ENCODE assay signal across 20 cellular contexts in the genomic region with DNA sequence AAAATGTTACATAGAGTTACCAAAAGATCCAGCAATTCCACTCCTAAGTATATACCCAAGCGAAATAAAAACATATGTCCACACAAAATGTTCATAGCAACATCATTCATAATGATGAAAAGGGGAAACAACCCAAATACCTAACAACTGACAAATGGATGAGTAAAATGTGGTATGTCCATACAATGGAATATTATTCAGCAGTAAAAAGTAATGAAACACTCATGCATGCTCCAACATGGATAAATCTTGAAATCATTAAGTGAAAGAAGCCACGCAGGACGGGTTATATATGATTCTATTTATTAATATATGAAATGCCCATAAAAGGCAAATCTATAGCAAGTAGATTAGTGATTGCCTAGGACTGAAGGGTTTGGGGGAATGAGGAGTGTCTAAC. TPM values are rescaled to one million over a fixed set of nuclear protein-coding genes. Genes with fewer than 3 reads are reported as not detected.
DNase-seq lines count a peak whose midpoint lies in the region; ATAC-seq, FAIRE-seq and TF ChIP-seq lines count a peak whose summit lies in the region.
"Had no signal": no experiment of that assay in that cellular context is flagged by ENCODE, and none has a peak within 500 bp of the region (broad histone marks: within the 10 kb centered on the region; RNA-seq: fewer than 3 reads in every experiment).

No MANE protein-coding gene starts in this region.

- H3K4me3 Mint-ChIP-seq in endodermal cell, result no peak overlapping the region
- H3K4me3 Mint-ChIP-seq: CD8-positive, alpha-beta memory T cell; GM23338; H9 had no signal

- H3K27ac Mint-ChIP-seq in endodermal cell, result no peak overlapping the region
- H3K27ac Mint-ChIP-seq: CD8-positive, alpha-beta memory T cell; GM23338; H9 had no signal

- peaks cover 29% of the 10 kb centered on the region for H3K4me1 Mint-ChIP-seq in endodermal cell

- H3K14ac ChIP-seq in trophoblast cell (ENCODE audit: low read length), result no peak overlapping the region

- peaks cover 7% of the 10 kb centered on the region; the same call in 2 of the 3 replicates for H3K9me3 ChIP-seq in A549
- H3K9me3 ChIP-seq in HEK293 (ENCODE audit: control insufficient read depth, insufficient read depth, low read depth, low read length), result no peaks in the 10 kb centered on the region
- no peaks in the 10 kb centered on the region for H3K9me3 ChIP-seq in trophoblast cell (ENCODE audit: insufficient read depth, low read depth, low read length)
- peaks cover 16% of the 10 kb centered on the region for H3K9me3 ChIP-seq in endodermal cell (ENCODE audit: control insufficient read depth, low read length)
- H3K9me3 ChIP-seq: BE2C had no signal

- H3K36me3 ChIP-seq in HEK293 (ENCODE audit: control insufficient read depth in 2 of 2, insufficient read depth in 1 of 2, low read length in 2 of 2) (no peaks in the 10 kb centered on the region), trophoblast cell (ENCODE audit: control insufficient read depth in 1 of 2, insufficient read depth in 2 of 2, low read length in 2 of 2) (peaks cover 0 to 1% of the 10 kb centered on the region in 2 experiments), endodermal cell (ENCODE audit: control insufficient read depth, insufficient read depth, low read length) (no peaks in the 10 kb centered on the region)
- H3K36me3 ChIP-seq: BE2C had no signal

- CTCF ChIA-PET in A549 (lab: Yijun Ruan, JAX) (interaction anchor here (0.6 kb wide), 1 partner anchor 99 kb away, joined by 3 read pairs; no protein-coding TSS in a partner anchor), HEK293 (lab: Yijun Ruan, JAX) (no interaction called here)

- H2AK5ac ChIP-seq in trophoblast cell (ENCODE audit: low read length), result no peak overlapping the region

- DNase-seq in A549 (ENCODE audit: low read depth in 1 of 2, low spot score in 1 of 2) (no peak), caudate nucleus (lab: John Stamatoyannopoulos, UW) (no peak), trophoblast cell (no peak), endodermal cell (no peak), A172 (ENCODE audit: low spot score) (no peak)
- DNase-seq: BE2C; C1 segment of cervical spinal cord; CD4-positive, CD25-positive, alpha-beta regulatory T cell; CD8-positive, alpha-beta memory T cell; COR-L47; H9; IMR-90; Kasumi-1; KBM-7 had no signal

- no peak overlapping the region for H2BK5ac ChIP-seq in trophoblast cell (ENCODE audit: low read depth, low read length, poor library complexity)

- no peak overlapping the region for H3K18ac ChIP-seq in trophoblast cell (ENCODE audit: low read length)

- H3K4ac ChIP-seq in trophoblast cell (ENCODE audit: low read depth, low read length), result no peak overlapping the region

- H3K36me3 Mint-ChIP-seq in endodermal cell (ENCODE audit: low read depth), result peaks cover 19% of the 10 kb centered on the region

- ATAC-seq in A549, result no peak
- ATAC-seq: GM23338 had no signal

- peaks cover 17% of the 10 kb centered on the region for H3K9me3 Mint-ChIP-seq in endodermal cell
- H3K9me3 Mint-ChIP-seq: CD8-positive, alpha-beta memory T cell had no signal

- POLR2A ChIA-PET in A549 (lab: Yijun Ruan, JAX) (no interaction called here), HEK293 (lab: Yijun Ruan, JAX) (no interaction called here)

- no peak for TF ChIP-seq POLR2A in A549 (IDR thresholded peaks at IDR 0.05; ENCODE audit: low read length)

- H2AFZ ChIP-seq in trophoblast cell (ENCODE audit: insufficient read depth, low read length, poor library complexity), result no peak overlapping the region
- H2AFZ ChIP-seq: GM23338 had no signal

- H3K4me3 ChIP-seq in A549 (no peak overlapping the region), HEK293 (ENCODE audit: low read depth, low read length) (no peak overlapping the region), trophoblast cell (ENCODE audit: low read depth, low read length) (no peak overlapping the region), endodermal cell (ENCODE audit: low read length) (no peak overlapping the region)
- H3K4me3 ChIP-seq: GM23338 had no signal

- TF ChIP-seq CTCF in A549 (IDR thresholded peaks at IDR 0.05) (no peak), HEK293 (tag by site-specific recombination; IDR thresholded peaks at IDR 0.05) (no peak), endodermal cell (conservative IDR thresholded peaks at IDR 0.05) (no peak)

- no peak overlapping the region for H3K27ac ChIP-seq in A549
- no peak overlapping the region for H3K27ac ChIP-seq in HEK293 (ENCODE audit: extremely low read depth, low read depth, low read length)
- peak overlapping the region; percentile 9 for H3K27ac ChIP-seq in caudate nucleus (ENCODE audit: low read depth, low read length)
- no peak overlapping the region for H3K27ac ChIP-seq in trophoblast cell (ENCODE audit: low read depth, low read length)
- H3K27ac ChIP-seq in endodermal cell (ENCODE audit: low read depth, low read length), result no peak overlapping the region
- H3K27ac ChIP-seq: HL-60 had no signal

- H2BK120ac ChIP-seq in trophoblast cell (ENCODE audit: insufficient read depth, low read length, poor library complexity), result no peak overlapping the region

- H3K9ac ChIP-seq in trophoblast cell (ENCODE audit: low read length), result no peak overlapping the region
- H3K9ac ChIP-seq in endodermal cell (ENCODE audit: extremely low read depth, low read length, poor library complexity, severe bottlenecking), result no peak overlapping the region

- FAIRE-seq in A549 (lab: Jason Lieb, UNC), result no peak
- FAIRE-seq: D721Med, G401.6, GM12891 had no signal

- H4K8ac ChIP-seq in trophoblast cell (ENCODE audit: low read depth, low read length), result no peak overlapping the region

- no peak for TF ChIP-seq EP300 in A549 (IDR thresholded peaks at IDR 0.05)

- no peak overlapping the region for H4K12ac ChIP-seq in trophoblast cell (ENCODE audit: low read depth, low read length)

- no peak overlapping the region for H3K4me2 ChIP-seq in A549
- H3K4me2 ChIP-seq in trophoblast cell (ENCODE audit: low read length), result no peak overlapping the region
- H3K4me2 ChIP-seq: GM23338 had no signal

- H3K27me3 ChIP-seq in trophoblast cell (ENCODE audit: insufficient read depth, low read length) (no peaks in the 10 kb centered on the region), endodermal cell (ENCODE audit: control insufficient read depth, insufficient read depth, low read length, poor library complexity, severe bottlenecking) (no peaks in the 10 kb centered on the region)
- H3K27me3 ChIP-seq: BE2C had no signal

- no peak overlapping the region for H4K91ac ChIP-seq in trophoblast cell (ENCODE audit: low read depth, low read length)

- H2BK12ac ChIP-seq in trophoblast cell (ENCODE audit: low read length), result no peak overlapping the region

- peaks cover 2% of the 10 kb centered on the region for H3K79me2 ChIP-seq in trophoblast cell (ENCODE audit: control insufficient read depth, insufficient read depth, low read length, poor library complexity)

- no peaks in the 10 kb centered on the region for H3K79me1 ChIP-seq in trophoblast cell (ENCODE audit: low read length)

- H3K27me3 Mint-ChIP-seq in endodermal cell (ENCODE audit: insufficient read depth), result no peaks in the 10 kb centered on the region
- H3K27me3 Mint-ChIP-seq: CD4-positive, CD25-positive, alpha-beta regulatory T cell; CD8-positive, alpha-beta memory T cell had no signal

- TF ChIP-seq RAD21 in A549 (conservative IDR thresholded peaks at IDR 0.05 in 1 of 2, IDR thresholded peaks at IDR 0.05 in 1 of 2), result no peak

- H3K23ac ChIP-seq in trophoblast cell (ENCODE audit: low read length), result no peak overlapping the region

- H3K4me1 ChIP-seq in A549 (peaks cover 64% of the 10 kb centered on the region), HEK293 (ENCODE audit: control insufficient read depth, insufficient read depth, low read length) (peaks cover 6% of the 10 kb centered on the region), trophoblast cell (ENCODE audit: control insufficient read depth in 1 of 2, insufficient read depth in 2 of 2, low read length in 2 of 2) (peaks cover 2 to 12% of the 10 kb centered on the region in 2 experiments), endodermal cell (ENCODE audit: control insufficient read depth, insufficient read depth, low read length) (no peaks in the 10 kb centered on the region)
- H3K4me1 ChIP-seq: BE2C had no signal

- WGBS in A549 (ENCODE audit: missing lambda C conversion rate), result 91% methylated on average over 3 of the region's 3 CpGs
- WGBS in trophoblast cell (ENCODE audit: extremely low coverage, insufficient coverage, insufficient read length), result no CpG with 5 or more reads among the region's 3 CpGs
- 94% methylated on average over 1 of the region's 3 CpGs; no CpG with 5 or more reads in 1 of the 2 experiments for WGBS in endodermal cell (ENCODE audit: insufficient coverage in 1 of 2, insufficient read length in 1 of 2), 2 experiments

TF ChIP-seq in A549, 52 proteins besides CTCF, POLR2A, EP300 and RAD21:
- TF ChIP-seq EHMT2 (IDR thresholded peaks at IDR 0.05; ENCODE audit: low read depth) (no peak), FOSB (CRISPR knock-in tag; IDR thresholded peaks at IDR 0.05) (0 out of 2 replicates have a peak, but pooled peaks have one; percentile 47), HOXA7 (CRISPR knock-in tag; IDR thresholded peaks at IDR 0.05) (0 out of 2 replicates have a peak, but pooled peaks have one; percentile 49)

TF ChIP-seq in HEK293, 187 proteins besides CTCF, POLR2A, EP300 and RAD21 (continues in another document):
- no peak for TF ChIP-seq ZNF560 (tag by site-specific recombination; IDR thresholded peaks at IDR 0.05; ENCODE audit: borderline replicate concordance)
- TF ChIP-seq SCRT1 (tag by site-specific recombination; IDR thresholded peaks at IDR 0.05; ENCODE audit: borderline replicate concordance), result no peak
- TF ChIP-seq ZNF140 (tag by site-specific recombination; IDR thresholded peaks at IDR 0.05), result peak; percentile 69; the same call in 1 of the 2 replicates
- TF ChIP-seq GFI1B (tag by site-specific recombination; IDR thresholded peaks at IDR 0.05), result no peak
- peak; percentile 94 for TF ChIP-seq ZNF146 (tag by site-specific recombination; IDR thresholded peaks at IDR 0.05)
- no peak for TF ChIP-seq ZBTB20 (tag by site-specific recombination; IDR thresholded peaks at IDR 0.05)
- no peak for TF ChIP-seq ZNF433 (tag by site-specific recombination; IDR thresholded peaks at IDR 0.05; ENCODE audit: low read depth)
- no peak for TF ChIP-seq HOXD13 (CRISPR knock-in tag; IDR thresholded peaks at IDR 0.05; ENCODE audit: borderline replicate concordance)
- no peak for TF ChIP-seq ZBTB8A (tag by site-specific recombination; IDR thresholded peaks at IDR 0.05)
- no peak for TF ChIP-seq ZNF366 (tag by site-specific recombination; conservative IDR thresholded peaks at IDR 0.05)
- no peak for TF ChIP-seq ZNF558 (tag by site-specific recombination; IDR thresholded peaks at IDR 0.05)

RNA-seq across cellular contexts. Expression of gene DENND1A, which starts 6.0 kb away (rescaled TPM):
- polyA plus RNA-seq in A549 (2011; rRNA removed) (21.9 and 22.1 TPM in 2 replicates), A549 (2017; fragmentation: RNase III; extraction: RNeasy Plus Mini Kit Qiagen cat#74134 plus additional on column Dnase treatment) (14.9 to 15.6 TPM (median 15.1 TPM) in 3 replicates)
- 13.7 and 17.2 TPM in 2 replicates for polyA plus RNA-seq in A549 (2012; cell fraction: cytosol; rRNA removed)
- 16.6 and 21.5 TPM in 2 replicates for polyA plus RNA-seq in A549 (2012; cell fraction: nucleus; rRNA removed)
- 66.5 and 71.0 TPM in 2 replicates for polyA minus RNA-seq in A549 (2011; rRNA and poly(A)+ RNA removed)
- polyA plus RNA-seq in trophoblast cell (2013), result 20.6 and 22.2 TPM in 2 replicates
- total RNA-seq in endodermal cell, result 10 to 100 TPM; 29.5 to 38.4 TPM
- 16.5 TPM for polyA plus RNA-seq in endodermal cell (2013, experiment 1 of 2)
- 15.8 TPM for polyA plus RNA-seq in endodermal cell (2013, experiment 2 of 2)
- total RNA-seq in A172 (2014; rRNA removed; shearing (Covaris generic)), result 25.8 and 30.8 TPM in 2 replicates

Comparison
In these comparisons a context has a peak if more than half of its experiments do, and no peak if none do; other contexts are left out.
1. Of the 5 proteins assayed by ChIP-seq in both HEK293 and A549: peak only in HEK293: none; only in A549: HOXA7; in both: none; in neither: 4.